1 cellular context compared by ENCODE assay signal in genomic region chr7:100372694-100373093, GRCh38.
TF ChIP-seq lines count a peak whose summit lies in the region.

No MANE protein-coding gene starts in this region.

TF ChIP-seq in K562, 482 proteins besides CTCF, POLR2A, EP300 and RAD21:
- no peak for TF ChIP-seq ZC3H8 (IDR thresholded peaks at IDR 0.05)
- TF ChIP-seq, protein P1, sequence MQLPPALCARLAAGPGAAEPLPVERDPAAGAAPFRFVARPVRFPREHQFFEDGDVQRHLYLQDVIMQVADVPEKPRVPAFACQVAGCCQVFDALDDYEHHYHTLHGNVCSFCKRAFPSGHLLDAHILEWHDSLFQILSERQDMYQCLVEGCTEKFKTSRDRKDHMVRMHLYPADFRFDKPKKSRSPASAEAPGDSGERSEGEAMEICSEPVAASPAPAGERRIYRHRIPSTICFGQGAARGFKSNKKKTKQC (CRISPR knock-in tag; IDR thresholded peaks at IDR 0.05) = 0 out of 2 replicates have a peak, but pooled peaks have one; percentile 3
- TF ChIP-seq PCBP1 (IDR thresholded peaks at IDR 0.05; ENCODE audit: low read depth, low read length, poor library complexity, severe bottlenecking) = no peak
- TF ChIP-seq, protein P2, sequence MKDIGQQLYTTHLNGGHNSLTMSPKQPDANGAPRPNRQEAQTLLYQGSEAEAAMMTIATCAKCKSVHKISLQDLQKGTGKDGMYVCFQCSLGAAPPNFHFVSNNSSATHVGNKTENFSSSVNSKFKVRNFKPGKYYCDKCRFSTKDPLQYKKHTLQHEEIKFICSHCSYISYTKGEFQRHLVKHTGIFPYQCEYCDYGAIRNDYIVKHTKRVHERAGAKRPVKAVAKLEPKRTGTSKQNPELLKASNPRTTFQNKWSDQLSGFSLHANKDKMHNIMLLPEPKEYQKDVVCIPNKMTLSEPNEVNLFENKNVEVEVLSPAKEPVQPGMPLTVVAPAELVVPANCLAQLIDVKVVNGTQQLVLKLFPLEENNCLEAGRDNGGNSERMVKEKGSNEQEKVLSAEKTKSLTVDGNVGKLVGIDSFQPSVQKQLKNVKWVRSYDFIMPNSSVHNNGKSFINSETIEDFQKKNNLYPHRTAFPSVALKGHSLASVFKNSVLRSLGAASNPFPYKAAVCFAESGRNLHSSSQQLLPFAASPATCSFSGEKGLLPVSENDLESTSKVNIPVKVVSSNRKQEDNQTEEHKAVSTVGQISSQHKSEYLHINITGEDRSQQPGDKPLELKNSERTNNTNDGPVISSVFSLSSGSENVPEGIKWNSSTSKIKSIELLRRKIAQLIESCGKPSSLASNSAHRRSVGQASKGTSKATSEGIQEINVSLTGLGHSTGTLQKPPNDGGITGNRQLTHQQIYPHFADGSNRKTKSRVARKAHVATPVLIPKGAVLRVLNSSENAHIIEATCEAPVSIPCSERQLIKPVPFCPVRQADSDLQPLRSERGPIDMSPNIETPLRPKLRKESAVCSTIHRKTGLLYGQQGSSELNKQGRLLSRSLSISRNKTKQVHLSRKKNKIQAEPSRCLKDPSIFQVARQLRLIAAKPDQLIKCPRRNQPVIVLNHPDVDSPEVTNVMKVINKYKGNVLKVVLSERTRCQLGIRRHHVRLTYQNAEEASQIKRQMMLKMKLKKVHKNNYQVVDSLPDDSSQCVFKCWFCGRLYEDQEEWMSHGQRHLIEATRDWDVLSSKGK (CRISPR knock-in tag; IDR thresholded peaks at IDR 0.05) = no peak
